In the genomic region with DNA sequence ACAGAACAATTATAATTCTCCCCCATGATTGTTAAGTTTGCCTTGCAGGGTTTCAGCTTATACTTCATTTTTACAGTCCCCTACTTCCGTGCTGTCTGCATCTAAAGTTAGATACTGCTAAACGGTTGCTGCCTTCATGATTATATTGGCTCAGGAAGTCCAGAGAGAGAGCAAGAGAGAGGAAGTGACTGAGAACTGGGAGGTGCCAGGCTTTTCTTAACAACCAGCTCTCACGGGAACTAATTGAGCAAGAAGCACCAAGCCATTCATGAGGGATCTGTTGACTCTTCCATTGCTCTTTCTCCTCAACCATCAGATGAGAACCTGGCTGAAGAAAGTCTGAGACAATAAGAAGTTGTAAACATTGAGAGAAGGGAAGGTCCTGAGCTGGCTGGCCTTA, we compare ENCODE assay signal across 12 cellular contexts.
A peak's percentile ranks its signal among the peaks of the same experiment; 100 is the strongest.
DNase-seq lines count a peak whose midpoint lies in the region; ATAC-seq, FAIRE-seq and TF ChIP-seq lines count a peak whose summit lies in the region.
"Had no signal": no experiment of that assay in that cellular context is flagged by ENCODE, and none has a peak within 500 bp of the region (broad histone marks: within the 10 kb centered on the region; RNA-seq: fewer than 3 reads in every experiment).

No MANE protein-coding gene starts in this region.

- no peaks in the 10 kb centered on the region for H3K36me3 Mint-ChIP-seq in activated naive CD8-positive, alpha-beta T cell treated with anti-CD3 and anti-CD28 coated beads, Interleukin-2, amount 10 ng/mL, durations not matched to agents 7 days and 5 days
- no peaks in the 10 kb centered on the region for H3K36me3 Mint-ChIP-seq in activated naive CD8-positive, alpha-beta T cell treated with anti-CD3 and anti-CD28 coated beads, Interleukin-2, amount 50 U/mL, for 24 hours (ENCODE audit: low read depth)
- H3K36me3 Mint-ChIP-seq in stimulated activated naive B cell treated with anti-CD40 and anti-IgM and Interleukin-4, amounts not matched to agents 10 μg/mL and 1 μg/mL and 100 μg/mL, for 72 hours: no peaks in the 10 kb centered on the region
- no peaks in the 10 kb centered on the region for H3K36me3 Mint-ChIP-seq in activated CD8-positive, alpha-beta T cell treated with anti-CD3 and anti-CD28 coated beads, Interleukin-2, amount 10 ng/mL, durations not matched to agents 7 days and 5 days (ENCODE audit: low read depth)

- no peak overlapping the region for H3K27ac Mint-ChIP-seq in activated naive CD8-positive, alpha-beta T cell treated with anti-CD3 and anti-CD28 coated beads, Interleukin-2, amount 10 ng/mL, durations not matched to agents 7 days and 5 days
- H3K27ac Mint-ChIP-seq in activated naive CD8-positive, alpha-beta T cell treated with anti-CD3 and anti-CD28 coated beads, Interleukin-2, amount 50 U/mL, for 24 hours: no peak overlapping the region
- H3K27ac Mint-ChIP-seq in stimulated activated naive B cell treated with anti-CD40 and anti-IgM and Interleukin-4, amounts not matched to agents 10 μg/mL and 1 μg/mL and 100 μg/mL, for 72 hours: no peak overlapping the region
- H3K27ac Mint-ChIP-seq in activated CD8-positive, alpha-beta T cell treated with anti-CD3 and anti-CD28 coated beads, Interleukin-2, amount 10 ng/mL, durations not matched to agents 7 days and 5 days: no peak overlapping the region
- no peak overlapping the region for H3K27ac Mint-ChIP-seq in stimulated activated naive CD8-positive, alpha-beta T cell treated with anti-CD3 and anti-CD28 coated beads, Interleukin-15, amount 100 ng/mL, for 72 hours
- H3K27ac Mint-ChIP-seq: HFFc6 had no signal

- peak; percentile 42 for ATAC-seq in activated naive CD8-positive, alpha-beta T cell treated with anti-CD3 and anti-CD28 coated beads, Interleukin-2, amount 10 ng/mL, durations not matched to agents 7 days and 5 days (ENCODE audit: low read depth)
- ATAC-seq in activated naive CD8-positive, alpha-beta T cell treated with anti-CD3 and anti-CD28 coated beads, Interleukin-2, amount 50 U/mL, for 24 hours: no peak
- ATAC-seq in stimulated activated naive B cell treated with anti-CD40 and anti-IgM and Interleukin-4, amounts not matched to agents 10 μg/mL and 1 μg/mL and 100 μg/mL, for 72 hours (replicated peaks): peak; percentile 59 to 68
- ATAC-seq in activated CD8-positive, alpha-beta T cell treated with anti-CD3 and anti-CD28 coated beads, Interleukin-2, amount 10 ng/mL, durations not matched to agents 7 days and 5 days: no peak
- no peak for ATAC-seq in stimulated activated naive CD8-positive, alpha-beta T cell treated with anti-CD3 and anti-CD28 coated beads, Interleukin-15, amount 100 ng/mL, for 72 hours
- ATAC-seq: body of pancreas, Panc1 had no signal

- peak overlapping the region; percentile 85 for H2AFZ ChIP-seq in endothelial cell of umbilical vein (ENCODE audit: low read depth, low read length)

- CTCF ChIA-PET in endothelial cell of umbilical vein (lab: Charles Lee): no interaction called here
- CTCF ChIA-PET in activated CD8-positive, alpha-beta T cell treated with anti-CD3 and anti-CD28 coated beads, Interleukin-2, amount 10 ng/mL, durations not matched to agents 7 days and 5 days (lab: Charles Lee): no interaction called here

- no peak for FAIRE-seq in endothelial cell of umbilical vein (lab: Jason Lieb, UNC)

- H3K9me3 ChIP-seq in endothelial cell of umbilical vein (replicated peaks; ENCODE audit: control insufficient read depth, insufficient read depth, low read length): no peaks in the 10 kb centered on the region
- H3K9me3 ChIP-seq: body of pancreas had no signal

- no peaks in the 10 kb centered on the region for H3K79me2 ChIP-seq in endothelial cell of umbilical vein (ENCODE audit: control insufficient read depth, insufficient read depth, low read length)

- BruUV-seq in endothelial cell of umbilical vein (replicated peaks; lab: Mats Ljungman, UMichigan): no TSS peak

- H3K4me1 Mint-ChIP-seq in activated naive CD8-positive, alpha-beta T cell treated with anti-CD3 and anti-CD28 coated beads, Interleukin-2, amount 10 ng/mL, durations not matched to agents 7 days and 5 days: peaks cover 5% of the 10 kb centered on the region
- peaks cover 7% of the 10 kb centered on the region for H3K4me1 Mint-ChIP-seq in activated naive CD8-positive, alpha-beta T cell treated with anti-CD3 and anti-CD28 coated beads, Interleukin-2, amount 50 U/mL, for 24 hours
- peaks cover 14% of the 10 kb centered on the region in 2 donors for H3K4me1 Mint-ChIP-seq in stimulated activated naive B cell treated with anti-CD40 and anti-IgM and Interleukin-4, amounts not matched to agents 10 μg/mL and 1 μg/mL and 100 μg/mL, for 72 hours
- peaks cover 4% of the 10 kb centered on the region for H3K4me1 Mint-ChIP-seq in activated CD8-positive, alpha-beta T cell treated with anti-CD3 and anti-CD28 coated beads, Interleukin-2, amount 10 ng/mL, durations not matched to agents 7 days and 5 days (ENCODE audit: low read depth)
- no peaks in the 10 kb centered on the region for H3K4me1 Mint-ChIP-seq in stimulated activated naive CD8-positive, alpha-beta T cell treated with anti-CD3 and anti-CD28 coated beads, Interleukin-15, amount 100 ng/mL, for 72 hours

- no peak overlapping the region for H3K27ac ChIP-seq in endothelial cell of umbilical vein (ENCODE audit: insufficient read depth, low read depth, low read length)
- H3K27ac ChIP-seq: body of pancreas had no signal

- H3K4me3 Mint-ChIP-seq in activated naive CD8-positive, alpha-beta T cell treated with anti-CD3 and anti-CD28 coated beads, Interleukin-2, amount 10 ng/mL, durations not matched to agents 7 days and 5 days: no peak overlapping the region
- no peak overlapping the region for H3K4me3 Mint-ChIP-seq in activated naive CD8-positive, alpha-beta T cell treated with anti-CD3 and anti-CD28 coated beads, Interleukin-2, amount 50 U/mL, for 24 hours
- H3K4me3 Mint-ChIP-seq in stimulated activated naive B cell treated with anti-CD40 and anti-IgM and Interleukin-4, amounts not matched to agents 10 μg/mL and 1 μg/mL and 100 μg/mL, for 72 hours: no peak overlapping the region
- H3K4me3 Mint-ChIP-seq in activated CD8-positive, alpha-beta T cell treated with anti-CD3 and anti-CD28 coated beads, Interleukin-2, amount 10 ng/mL, durations not matched to agents 7 days and 5 days: no peak overlapping the region
- no peak overlapping the region for H3K4me3 Mint-ChIP-seq in stimulated activated naive CD8-positive, alpha-beta T cell treated with anti-CD3 and anti-CD28 coated beads, Interleukin-15, amount 100 ng/mL, for 72 hours
- H3K4me3 Mint-ChIP-seq: HFFc6 had no signal

- H3K4me3 ChIP-seq in endothelial cell of umbilical vein (replicated peaks in 1 of 3; ENCODE audit: insufficient read depth in 1 of 3, low read depth in 1 of 3, low read length in 3 of 3): no peak overlapping the region
- H3K4me3 ChIP-seq: body of pancreas had no signal

- H4K20me1 ChIP-seq in endothelial cell of umbilical vein (replicated peaks; ENCODE audit: control insufficient read depth, extremely low read depth, insufficient read depth, low read length): no peaks in the 10 kb centered on the region

- peaks cover 28% of the 10 kb centered on the region for H3K4me1 ChIP-seq in endothelial cell of umbilical vein (ENCODE audit: control insufficient read depth, extremely low read depth, insufficient read depth, low read length)
- H3K4me1 ChIP-seq: body of pancreas had no signal

- DNase-seq in activated naive CD8-positive, alpha-beta T cell treated with anti-CD3 and anti-CD28 coated beads, Interleukin-2, amount 10 ng/mL, durations not matched to agents 7 days and 5 days: no peak
- DNase-seq in activated naive CD8-positive, alpha-beta T cell treated with anti-CD3 and anti-CD28 coated beads, Interleukin-2, amount 50 U/mL, for 24 hours: no peak
- DNase-seq in NCI-H69 (lab: John Stamatoyannopoulos, UW): peak; percentile 74
- peak; percentile 62 for DNase-seq in endothelial cell of umbilical vein (ENCODE audit: low read depth, low spot score)
- DNase-seq in stimulated activated naive B cell treated with anti-CD40 and anti-IgM and Interleukin-4, amounts not matched to agents 10 μg/mL and 1 μg/mL and 100 μg/mL, for 72 hours: no peak
- DNase-seq in activated CD8-positive, alpha-beta T cell treated with anti-CD3 and anti-CD28 coated beads, Interleukin-2, amount 10 ng/mL, durations not matched to agents 7 days and 5 days: no peak
- no peak for DNase-seq in SHP77 (lab: John Stamatoyannopoulos, UW)
- DNase-seq in stimulated activated naive CD8-positive, alpha-beta T cell treated with anti-CD3 and anti-CD28 coated beads, Interleukin-15, amount 100 ng/mL, for 72 hours: no peak
- DNase-seq: HFFc6, nucleus accumbens had no signal

- no peak overlapping the region for H3K9ac ChIP-seq in endothelial cell of umbilical vein (replicated peaks; ENCODE audit: extremely low read depth, insufficient read depth, low read length)

- peaks cover 2% of the 10 kb centered on the region for H3K27me3 Mint-ChIP-seq in activated naive CD8-positive, alpha-beta T cell treated with anti-CD3 and anti-CD28 coated beads, Interleukin-2, amount 10 ng/mL, durations not matched to agents 7 days and 5 days
- peaks cover 5% of the 10 kb centered on the region for H3K27me3 Mint-ChIP-seq in activated naive CD8-positive, alpha-beta T cell treated with anti-CD3 and anti-CD28 coated beads, Interleukin-2, amount 50 U/mL, for 24 hours
- no peaks in the 10 kb centered on the region for H3K27me3 Mint-ChIP-seq in stimulated activated naive B cell treated with anti-CD40 and anti-IgM and Interleukin-4, amounts not matched to agents 10 μg/mL and 1 μg/mL and 100 μg/mL, for 72 hours
- peaks cover 16% of the 10 kb centered on the region for H3K27me3 Mint-ChIP-seq in activated CD8-positive, alpha-beta T cell treated with anti-CD3 and anti-CD28 coated beads, Interleukin-2, amount 10 ng/mL, durations not matched to agents 7 days and 5 days (ENCODE audit: low read depth)
- H3K27me3 Mint-ChIP-seq in stimulated activated naive CD8-positive, alpha-beta T cell treated with anti-CD3 and anti-CD28 coated beads, Interleukin-15, amount 100 ng/mL, for 72 hours: peaks cover 23% of the 10 kb centered on the region

- peak overlapping the region; percentile 24 for H3K4me2 ChIP-seq in endothelial cell of umbilical vein (ENCODE audit: insufficient read depth, low read length)

- POLR2A ChIA-PET in activated naive CD8-positive, alpha-beta T cell treated with anti-CD3 and anti-CD28 coated beads, Interleukin-2, amount 10 ng/mL, durations not matched to agents 7 days and 5 days (lab: Charles Lee): no interaction called here
- POLR2A ChIA-PET in endothelial cell of umbilical vein (lab: Charles Lee): no interaction called here
- POLR2A ChIA-PET in activated CD8-positive, alpha-beta T cell treated with anti-CD3 and anti-CD28 coated beads, Interleukin-2, amount 10 ng/mL, durations not matched to agents 7 days and 5 days (lab: Charles Lee): no interaction called here

- TF ChIP-seq CTCF in endothelial cell of umbilical vein (IDR thresholded peaks at IDR 0.05; ENCODE audit: extremely low read depth in 1 of 2, insufficient read depth in 1 of 2, low read depth in 1 of 2, low read length in 2 of 2): no peak

- intact Hi-C loops in endothelial cell of umbilical vein (cut with micrococcal nuclease): loop anchor here (5.0 kb wide), 1 partner anchor 33 kb away; no protein-coding TSS in a partner anchor

- no peaks in the 10 kb centered on the region for H3K9me1 ChIP-seq in endothelial cell of umbilical vein (replicated peaks; ENCODE audit: control insufficient read depth, extremely low read depth, insufficient read depth, low read length)

- H3K36me3 ChIP-seq in endothelial cell of umbilical vein (ENCODE audit: control insufficient read depth in 2 of 2, extremely low read depth in 1 of 2, insufficient read depth in 2 of 2, low read length in 2 of 2): no peaks in the 10 kb centered on the region

- dilution Hi-C loops in endothelial cell of umbilical vein (cut with MboI; ENCODE audit: extremely low pct_ligation_motif_present, low sequenced_read_pairs): no loop called here

- TF ChIP-seq POLR2A in endothelial cell of umbilical vein (IDR thresholded peaks at IDR 0.05; ENCODE audit: low read depth, low read length): no peak

- no peaks in the 10 kb centered on the region for H3K9me3 Mint-ChIP-seq in activated naive CD8-positive, alpha-beta T cell treated with anti-CD3 and anti-CD28 coated beads, Interleukin-2, amount 10 ng/mL, durations not matched to agents 7 days and 5 days
- no peaks in the 10 kb centered on the region for H3K9me3 Mint-ChIP-seq in activated naive CD8-positive, alpha-beta T cell treated with anti-CD3 and anti-CD28 coated beads, Interleukin-2, amount 50 U/mL, for 24 hours
- H3K9me3 Mint-ChIP-seq in stimulated activated naive B cell treated with anti-CD40 and anti-IgM and Interleukin-4, amounts not matched to agents 10 μg/mL and 1 μg/mL and 100 μg/mL, for 72 hours: no peaks in the 10 kb centered on the region
- no peaks in the 10 kb centered on the region for H3K9me3 Mint-ChIP-seq in activated CD8-positive, alpha-beta T cell treated with anti-CD3 and anti-CD28 coated beads, Interleukin-2, amount 10 ng/mL, durations not matched to agents 7 days and 5 days (ENCODE audit: insufficient read depth)
- H3K9me3 Mint-ChIP-seq in stimulated activated naive CD8-positive, alpha-beta T cell treated with anti-CD3 and anti-CD28 coated beads, Interleukin-15, amount 100 ng/mL, for 72 hours: no peaks in the 10 kb centered on the region
- H3K9me3 Mint-ChIP-seq: HFFc6 had no signal

- H3K27me3 ChIP-seq in endothelial cell of umbilical vein (ENCODE audit: control insufficient read depth in 2 of 2, insufficient read depth in 2 of 2, low read length in 2 of 2): no peaks in the 10 kb centered on the region
- H3K27me3 ChIP-seq: body of pancreas had no signal

Comparison
In these comparisons a context has a peak if more than half of its experiments do, and no peak if none do; other contexts are left out.
1. ATAC-seq: peak in activated naive CD8-positive, alpha-beta T cell treated with anti-CD3 and anti-CD28 coated beads, Interleukin-2, amount 10 ng/mL, durations not matched to agents 7 days and 5 days (single experiment) and stimulated activated naive B cell treated with anti-CD40 and anti-IgM and Interleukin-4, amounts not matched to agents 10 μg/mL and 1 μg/mL and 100 μg/mL, for 72 hours (2 of 2); none in activated naive CD8-positive, alpha-beta T cell treated with anti-CD3 and anti-CD28 coated beads, Interleukin-2, amount 50 U/mL, for 24 hours (single experiment), activated CD8-positive, alpha-beta T cell treated with anti-CD3 and anti-CD28 coated beads, Interleukin-2, amount 10 ng/mL, durations not matched to agents 7 days and 5 days (single experiment) and stimulated activated naive CD8-positive, alpha-beta T cell treated with anti-CD3 and anti-CD28 coated beads, Interleukin-15, amount 100 ng/mL, for 72 hours (single experiment).
2. DNase-seq: peak in NCI-H69 (single experiment) and endothelial cell of umbilical vein (single experiment); none in activated naive CD8-positive, alpha-beta T cell treated with anti-CD3 and anti-CD28 coated beads, Interleukin-2, amount 10 ng/mL, durations not matched to agents 7 days and 5 days (single experiment), activated naive CD8-positive, alpha-beta T cell treated with anti-CD3 and anti-CD28 coated beads, Interleukin-2, amount 50 U/mL, for 24 hours (single experiment), stimulated activated naive B cell treated with anti-CD40 and anti-IgM and Interleukin-4, amounts not matched to agents 10 μg/mL and 1 μg/mL and 100 μg/mL, for 72 hours (single experiment), activated CD8-positive, alpha-beta T cell treated with anti-CD3 and anti-CD28 coated beads, Interleukin-2, amount 10 ng/mL, durations not matched to agents 7 days and 5 days (single experiment), SHP77 (0 of 2) and stimulated activated naive CD8-positive, alpha-beta T cell treated with anti-CD3 and anti-CD28 coated beads, Interleukin-15, amount 100 ng/mL, for 72 hours (0 of 2).